Comparison of ENCODE assay signal across 11 cellular contexts in the genomic region with DNA sequence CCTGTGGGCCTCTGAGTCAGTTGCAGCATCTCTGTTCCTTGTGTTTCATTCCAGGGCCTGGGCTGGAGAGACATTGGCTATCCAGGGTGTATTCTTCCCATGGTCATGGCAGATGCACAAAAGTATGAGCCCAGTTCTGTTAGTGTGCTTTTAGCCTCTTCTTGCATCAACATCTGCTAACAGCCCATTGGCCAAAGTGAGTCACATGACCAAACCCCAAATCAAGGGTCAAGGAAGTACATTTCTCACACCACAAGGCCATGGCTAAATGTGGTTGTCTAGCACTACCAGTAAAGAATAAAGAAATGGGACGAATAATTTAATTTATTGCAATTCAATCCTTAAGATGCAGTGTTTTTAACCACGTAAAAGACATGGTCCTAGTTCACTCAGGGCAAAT. TPM values are rescaled to one million over a fixed set of nuclear protein-coding genes. Genes with fewer than 3 reads are reported as not detected.
"Had no signal": no experiment of that assay in that cellular context is flagged by ENCODE, and none has a peak within 500 bp of the region (broad histone marks: within the 10 kb centered on the region; RNA-seq: fewer than 3 reads in every experiment).

No MANE protein-coding gene starts in this region.

- H3K27ac ChIP-seq: GM23248 had no signal

- FAIRE-seq: H1, H54 had no signal

- H3K9ac ChIP-seq: GM23248 had no signal

- H3K4me3 ChIP-seq: GM23248, GM23338, HAP-1 had no signal

- H3K4me3 Mint-ChIP-seq: GM23338, H9, HFFc6 had no signal

- H2AFZ ChIP-seq: GM23248, GM23338 had no signal

- H3K9me3 Mint-ChIP-seq: GM23338, HFFc6 had no signal

- H3K4me2 ChIP-seq: GM23338 had no signal

- H3K4me1 ChIP-seq: HAP-1 had no signal

- DNase-seq: GM23248, GOT3, H7, H9, HCEC 1CT, HFFc6 had no signal

- H3K9me3 ChIP-seq: HAP-1 had no signal

- H3K27ac Mint-ChIP-seq: GM23338, H9, HFFc6 had no signal

- ATAC-seq: GM23338, HCT116 had no signal

- H3K36me3 ChIP-seq: HAP-1 had no signal

RNA-seq across cellular contexts. Expression of a gene that starts 43.9 kb away (rescaled TPM):
- total RNA-seq: GM23338, H7, H9, HFFc6 had no signal
